Comparison of ENCODE assay signal across 11 cellular contexts in genomic region chr3:50090985-50091384, GRCh38. TPM values are rescaled to one million over a fixed set of nuclear protein-coding genes. Genes with fewer than 3 reads are reported as not detected.
DNase-seq lines count a peak whose midpoint lies in the region; ATAC-seq and TF ChIP-seq lines count a peak whose summit lies in the region.
"Had no signal": no experiment of that assay in that cellular context is flagged by ENCODE, and none has a peak within 500 bp of the region (broad histone marks: within the 10 kb centered on the region; RNA-seq: fewer than 3 reads in every experiment).

No MANE protein-coding gene starts in this region.

- ATAC-seq in GM21737 (IDR thresholded peaks at IDR 0.05; ENCODE audit: unreplicated experiment), result no peak
- ATAC-seq: mucosa of descending colon had no signal

- peak overlapping the region; percentile 99 for H3K4me3 ChIP-seq in WI38 (ENCODE audit: low read depth, low read length)
- peak overlapping the region; percentile 87 to 100 (median 97) for H3K4me3 ChIP-seq in fibroblast of lung (replicated peaks in 1 of 4; ENCODE audit: control extremely low read depth in 1 of 4, insufficient read depth in 1 of 4, low read depth in 3 of 4, low read length in 4 of 4)
- peak overlapping the region in 2 of 3 donors; percentile 84 to 99 for H3K4me3 ChIP-seq in skeletal muscle tissue (ENCODE audit: low read length in 3 of 3)
- H3K4me3 ChIP-seq: mucosa of descending colon had no signal

- H3K79me2 ChIP-seq in fibroblast of lung (ENCODE audit: control insufficient read depth, insufficient read depth, low read length), result peaks cover 49% of the 10 kb centered on the region

- peak overlapping the region; percentile 87 for H3K4me2 ChIP-seq in fibroblast of lung (ENCODE audit: extremely low read depth, insufficient read depth, low read length)

- peaks cover 57% of the 10 kb centered on the region for H3K36me3 Mint-ChIP-seq in activated CD4-positive, alpha-beta T cell treated with anti-CD3 and anti-CD28 coated beads, Interleukin-2, amount 10 ng/mL, durations not matched to agents 24 days and 14 days (ENCODE audit: low read depth)

- H3K4me1 Mint-ChIP-seq in activated CD4-positive, alpha-beta T cell treated with anti-CD3 and anti-CD28 coated beads, Interleukin-2, amount 10 ng/mL, durations not matched to agents 24 days and 14 days, result peaks cover 26% of the 10 kb centered on the region

- no peak for DNase-seq in activated CD4-positive, alpha-beta T cell treated with anti-CD3 and anti-CD28 coated beads, Interleukin-2, amount 10 ng/mL, durations not matched to agents 24 days and 14 days
- DNase-seq in activated CD4-positive, alpha-beta T cell treated with anti-CD3 and anti-CD28 coated beads, Interleukin-2, amount 50 U/mL, for 4 hours, result no peak
- DNase-seq in fibroblast of lung (ENCODE audit: low read depth in 2 of 2) (no peak), AG08395 (ENCODE audit: low spot score) (no peak)
- DNase-seq in effector CD8-positive, alpha-beta T cell (lab: John Stamatoyannopoulos, UW), result no peak
- DNase-seq: activated effector memory CD4-positive, alpha-beta T cell treated with Interleukin-2 at 50 U/mL for 16 hours; mucosa of descending colon; NCI-H1930 had no signal

- no peak overlapping the region for H3K27ac ChIP-seq in fibroblast of lung (ENCODE audit: insufficient read depth, low read length)
- H3K27ac ChIP-seq in skeletal muscle tissue (ENCODE audit: low read depth, low read length), result no peak overlapping the region

- peaks cover 3% of the 10 kb centered on the region for H3K4me1 ChIP-seq in fibroblast of lung (ENCODE audit: control insufficient read depth, extremely low read depth, insufficient read depth, low read length)
- H3K4me1 ChIP-seq in skeletal muscle tissue (ENCODE audit: control insufficient read depth in 3 of 3, insufficient read depth in 3 of 3, low read length in 3 of 3), result peaks cover 15 to 16% (median 16%) of the 10 kb centered on the region in 3 donors

- no peak for TF ChIP-seq CTCF in WI38 (IDR thresholded peaks at IDR 0.05; ENCODE audit: low read depth, low read length)
- no peak for TF ChIP-seq CTCF in fibroblast of lung (conservative IDR thresholded peaks at IDR 0.05 in 1 of 2, IDR thresholded peaks at IDR 0.05 in 1 of 2; ENCODE audit: low read depth in 1 of 2, low read length in 2 of 2)

- H3K36me3 ChIP-seq in fibroblast of lung (ENCODE audit: control insufficient read depth, insufficient read depth, low read length) (peaks cover 13% of the 10 kb centered on the region), skeletal muscle tissue (ENCODE audit: control insufficient read depth in 3 of 3, insufficient read depth in 3 of 3, low read length in 3 of 3) (peaks cover 43 to 50% (median 48%) of the 10 kb centered on the region in 3 donors)

- H3K4me3 Mint-ChIP-seq in activated CD4-positive, alpha-beta T cell treated with anti-CD3 and anti-CD28 coated beads, Interleukin-2, amount 10 ng/mL, durations not matched to agents 24 days and 14 days, result peak overlapping the region; percentile 98

- intact Hi-C loops in activated CD4-positive, alpha-beta T cell treated with anti-CD3 and anti-CD28 coated beads, Interleukin-2, amount 10 ng/mL, durations not matched to agents 24 days and 14 days (cut with micrococcal nuclease), result no loop called here

- no peaks in the 10 kb centered on the region for H3K27me3 Mint-ChIP-seq in activated CD4-positive, alpha-beta T cell treated with anti-CD3 and anti-CD28 coated beads, Interleukin-2, amount 10 ng/mL, durations not matched to agents 24 days and 14 days

- no peaks in the 10 kb centered on the region for H3K9me3 ChIP-seq in fibroblast of lung (ENCODE audit: control insufficient read depth, insufficient read depth, low read depth, low read length)
- H3K9me3 ChIP-seq in skeletal muscle tissue (ENCODE audit: control insufficient read depth in 3 of 3, low read length in 3 of 3), result no peaks in the 10 kb centered on the region
- H3K9me3 ChIP-seq: mucosa of descending colon had no signal

- peaks cover 2% of the 10 kb centered on the region for H4K20me1 ChIP-seq in fibroblast of lung (ENCODE audit: control insufficient read depth, extremely low read depth, insufficient read depth, low read length)

- H3K9me3 Mint-ChIP-seq in activated CD4-positive, alpha-beta T cell treated with anti-CD3 and anti-CD28 coated beads, Interleukin-2, amount 10 ng/mL, durations not matched to agents 24 days and 14 days, result no peaks in the 10 kb centered on the region

- H3K27me3 ChIP-seq in fibroblast of lung (ENCODE audit: control insufficient read depth, insufficient read depth, low read length) (no peaks in the 10 kb centered on the region), skeletal muscle tissue (ENCODE audit: control insufficient read depth in 3 of 3, insufficient read depth in 3 of 3, low read length in 3 of 3) (no peaks in the 10 kb centered on the region)

- H3K9ac ChIP-seq in fibroblast of lung (ENCODE audit: insufficient read depth, low read length) (no peak overlapping the region), skeletal muscle tissue (ENCODE audit: low read depth in 1 of 3, low read length in 3 of 3) (peak overlapping the region; percentile 23 to 97 (median 36))

- H2AFZ ChIP-seq in fibroblast of lung (ENCODE audit: low read length), result no peak overlapping the region

- no peak overlapping the region for H3K27ac Mint-ChIP-seq in activated CD4-positive, alpha-beta T cell treated with anti-CD3 and anti-CD28 coated beads, Interleukin-2, amount 10 ng/mL, durations not matched to agents 24 days and 14 days

RNA-seq across cellular contexts. Expression of gene RBM5, which starts 2.3 kb away (rescaled TPM):
- total RNA-seq in activated CD4-positive, alpha-beta T cell treated with anti-CD3 and anti-CD28 coated beads, Interleukin-2, amount 10 ng/mL, durations not matched to agents 24 days and 14 days, result 154 and 161 TPM in 2 replicates
- 156 and 174 TPM in 2 replicates for total RNA-seq in fibroblast of lung
- polyA plus RNA-seq in fibroblast of lung, result 113 and 127 TPM in 2 replicates
- polyA plus RNA-seq in fibroblast of lung (2012), result 63.3 and 64.6 TPM in 2 replicates
- polyA minus RNA-seq in fibroblast of lung (ENCODE audit: low replicate concordance), result 66.4 and 111 TPM in 2 replicates
- total RNA-seq in skeletal muscle tissue, result 179 TPM
